In genomic region chr9:114096866-114097612, GRCh38 we compare ENCODE assay signal across 19 cellular contexts. TPM values are rescaled to one million over a fixed set of nuclear protein-coding genes. Genes with fewer than 3 reads are reported as not detected.
DNase-seq lines count a peak whose midpoint lies in the region; ATAC-seq, FAIRE-seq and TF ChIP-seq lines count a peak whose summit lies in the region.
"Had no signal": no experiment of that assay in that cellular context is flagged by ENCODE, and none has a peak within 500 bp of the region (broad histone marks: within the 10 kb centered on the region; RNA-seq: fewer than 3 reads in every experiment).

No MANE protein-coding gene starts in this region.

- H3K36me3 ChIP-seq in WERI-Rb-1: peaks cover 60% of the 10 kb centered on the region
- peaks cover 12 to 38% of the 10 kb centered on the region in 2 donors for H3K36me3 ChIP-seq in kidney (ENCODE audit: control insufficient read depth in 1 of 2, insufficient read depth in 2 of 2, low read length in 2 of 2)
- H3K36me3 ChIP-seq: suprapubic skin had no signal

- H3K27me3 ChIP-seq in WERI-Rb-1 (ENCODE audit: insufficient read depth, low read depth, severe bottlenecking): no peaks in the 10 kb centered on the region

- peak overlapping the region in 1 of 2 donors; percentile 16 for H3K9ac ChIP-seq in kidney (ENCODE audit: low read length in 2 of 2)

- no peak for DNase-seq in activated T-cell treated with anti-CD3 and anti-CD28 coated beads, Interleukin-2, amount 50 U/mL, for 4 hours
- no peak for DNase-seq in activated T-cell treated with anti-CD3 and anti-CD28 coated beads, Interleukin-2, amount 50 U/mL, for 1 hour
- DNase-seq in WERI-Rb-1: no peak
- DNase-seq in kidney: no peak
- no peak for DNase-seq in progenitor cell of endocrine pancreas (ENCODE audit: low spot score, unreplicated experiment)
- DNase-seq in NCI-H1048 (lab: John Stamatoyannopoulos, UW): no peak
- DNase-seq: activated CD4-positive, CD25-positive, alpha-beta regulatory T cell; NCI-H2029 treated with DMSO at 0.1 percent for 48 hours; SW 1271 had no signal

- H3K4me3 ChIP-seq in WERI-Rb-1 (ENCODE audit: low read depth, low read length): no peak overlapping the region
- peak overlapping the region; percentile 60 to 65 for H3K4me3 ChIP-seq in kidney (ENCODE audit: low read length in 2 of 2)

- TF ChIP-seq CTCF in WERI-Rb-1 (IDR thresholded peaks at IDR 0.05; ENCODE audit: low read depth, low read length) (no peak), kidney (IDR thresholded peaks at IDR 0.05; ENCODE audit: borderline replicate concordance, extremely low read depth, insufficient read depth) (no peak), progenitor cell of endocrine pancreas (IDR thresholded peaks at IDR 0.05; ENCODE audit: unreplicated experiment) (no peak)

- no peaks in the 10 kb centered on the region for H3K36me3 Mint-ChIP-seq in activated T-cell treated with anti-CD3 and anti-CD28 coated beads, Interleukin-2, amount 50 U/mL, for 4 hours (ENCODE audit: insufficient read depth)
- peaks cover 29% of the 10 kb centered on the region for H3K36me3 Mint-ChIP-seq in progenitor cell of endocrine pancreas (ENCODE audit: insufficient read depth)

- peak overlapping the region; percentile 64 for H3K27ac ChIP-seq in WERI-Rb-1
- H3K27ac ChIP-seq in kidney (ENCODE audit: low read depth in 2 of 2, low read length in 2 of 2): no peak overlapping the region
- H3K27ac ChIP-seq: suprapubic skin had no signal

- H3K4me1 Mint-ChIP-seq in activated T-cell treated with anti-CD3 and anti-CD28 coated beads, Interleukin-2, amount 50 U/mL, for 4 hours (ENCODE audit: low read depth): peaks cover 4% of the 10 kb centered on the region
- peaks cover 26% of the 10 kb centered on the region for H3K4me1 Mint-ChIP-seq in progenitor cell of endocrine pancreas (ENCODE audit: low read depth)

- H3K9me3 ChIP-seq in WERI-Rb-1 (ENCODE audit: severe bottlenecking) (peaks cover 9% of the 10 kb centered on the region), kidney (ENCODE audit: control insufficient read depth in 1 of 2, low read length in 2 of 2) (no peaks in the 10 kb centered on the region)
- H3K9me3 ChIP-seq: suprapubic skin had no signal

- FAIRE-seq in kidney (lab: Jason Lieb, UNC): no peak
- FAIRE-seq: D721Med, GM19239, keratinocyte had no signal

- no peak for ATAC-seq in activated T-cell treated with anti-CD3 and anti-CD28 coated beads, Interleukin-2, amount 50 U/mL, for 4 hours
- ATAC-seq in GM21515 (IDR thresholded peaks at IDR 0.05; ENCODE audit: unreplicated experiment): no peak
- ATAC-seq in HG03439 (IDR thresholded peaks at IDR 0.05; ENCODE audit: unreplicated experiment): no peak

- peak overlapping the region; percentile 89 for H3K27ac Mint-ChIP-seq in progenitor cell of endocrine pancreas

- H3K9me3 Mint-ChIP-seq in activated T-cell treated with anti-CD3 and anti-CD28 coated beads, Interleukin-2, amount 50 U/mL, for 4 hours: peaks cover 6% of the 10 kb centered on the region
- H3K9me3 Mint-ChIP-seq in progenitor cell of endocrine pancreas (ENCODE audit: low read depth): peaks cover 6% of the 10 kb centered on the region

- peaks cover 27 to 31% of the 10 kb centered on the region in 2 donors for H3K4me1 ChIP-seq in kidney (ENCODE audit: control insufficient read depth in 1 of 2, insufficient read depth in 1 of 2, low read depth in 1 of 2, low read length in 2 of 2)

- H3K27me3 Mint-ChIP-seq in activated T-cell treated with anti-CD3 and anti-CD28 coated beads, Interleukin-2, amount 50 U/mL, for 4 hours (ENCODE audit: low read depth): peaks cover 41% of the 10 kb centered on the region
- H3K27me3 Mint-ChIP-seq in progenitor cell of endocrine pancreas: no peaks in the 10 kb centered on the region

- intact Hi-C loops in kidney (cut with DNase I): no loop called here

- H3K4me3 Mint-ChIP-seq in activated T-cell treated with anti-CD3 and anti-CD28 coated beads, Interleukin-2, amount 50 U/mL, for 4 hours: peak overlapping the region; percentile 46
- H3K4me3 Mint-ChIP-seq in progenitor cell of endocrine pancreas (ENCODE audit: low read depth): peak overlapping the region; percentile 77

RNA-seq across cellular contexts. Expression of gene KIF12, which starts 2.1 kb away (rescaled TPM):
- under 1 TPM in 1 of 3 donors, not detected in 2; 0.10 TPM for total RNA-seq in activated T-cell treated with anti-CD3 and anti-CD28 coated beads, Interleukin-2, amount 50 U/mL, for 4 hours
- 202 TPM for total RNA-seq in kidney
- polyA plus RNA-seq in kidney (ENCODE audit: insufficient read depth, low read depth, low replicate concordance): 155 TPM
- total RNA-seq in progenitor cell of endocrine pancreas: 166 and 176 TPM in 2 replicates
- total RNA-seq: A673, mononuclear cell had no signal

RNA-seq across cellular contexts. Expression of gene AMBP, which starts 18.9 kb away (rescaled TPM):
- 1 to 10 TPM; 1.1 to 1.7 (median 1.5) TPM for total RNA-seq in activated T-cell treated with anti-CD3 and anti-CD28 coated beads, Interleukin-2, amount 50 U/mL, for 4 hours
- total RNA-seq in kidney (5.3 TPM), progenitor cell of endocrine pancreas (678 and 717 TPM in 2 replicates)
- polyA plus RNA-seq in kidney (ENCODE audit: insufficient read depth, low read depth, low replicate concordance): 43.5 TPM
- total RNA-seq: A673, cerebellum, glomerular endothelial cell, mononuclear cell had no signal
- polyA plus RNA-seq: keratinocyte had no signal

RNA-seq across cellular contexts. Expression of gene COL27A1, which starts 58.3 kb away (rescaled TPM):
- total RNA-seq in activated T-cell treated with anti-CD3 and anti-CD28 coated beads, Interleukin-2, amount 50 U/mL, for 4 hours: 1 to 10 TPM; 1.4 to 2.8 (median 1.7) TPM
- total RNA-seq in kidney: 45.6 TPM
- polyA plus RNA-seq in kidney (ENCODE audit: insufficient read depth, low read depth, low replicate concordance): 13.6 TPM
- total RNA-seq in progenitor cell of endocrine pancreas: 162 and 178 TPM in 2 replicates

Comparison
In these comparisons a context has a peak if more than half of its experiments do, and no peak if none do; other contexts are left out.
1. RNA of gene KIF12, which starts 2.1 kb away (total RNA-seq): 202 TPM in kidney (single experiment) and 166 to 176 TPM in progenitor cell of endocrine pancreas; 0.10 TPM in activated T-cell treated with anti-CD3 and anti-CD28 coated beads, Interleukin-2, amount 50 U/mL, for 4 hours; every median in the first group is over 100 times any median in the second.
2. RNA of gene AMBP, which starts 18.9 kb away (total RNA-seq): 678 to 717 TPM in progenitor cell of endocrine pancreas; 5.3 TPM in kidney (single experiment) and 1.1 to 1.7 TPM in activated T-cell treated with anti-CD3 and anti-CD28 coated beads, Interleukin-2, amount 50 U/mL, for 4 hours; every median in the first group is over 100 times any median in the second.
3. RNA of gene COL27A1, which starts 58.3 kb away (total RNA-seq): 162 to 178 TPM in progenitor cell of endocrine pancreas and 45.6 TPM in kidney (single experiment); 1.4 to 2.8 TPM in activated T-cell treated with anti-CD3 and anti-CD28 coated beads, Interleukin-2, amount 50 U/mL, for 4 hours; every median in the first group is over 10 times any median in the second.